Comparison of ENCODE assay signal across 15 cellular contexts in the genomic region with DNA sequence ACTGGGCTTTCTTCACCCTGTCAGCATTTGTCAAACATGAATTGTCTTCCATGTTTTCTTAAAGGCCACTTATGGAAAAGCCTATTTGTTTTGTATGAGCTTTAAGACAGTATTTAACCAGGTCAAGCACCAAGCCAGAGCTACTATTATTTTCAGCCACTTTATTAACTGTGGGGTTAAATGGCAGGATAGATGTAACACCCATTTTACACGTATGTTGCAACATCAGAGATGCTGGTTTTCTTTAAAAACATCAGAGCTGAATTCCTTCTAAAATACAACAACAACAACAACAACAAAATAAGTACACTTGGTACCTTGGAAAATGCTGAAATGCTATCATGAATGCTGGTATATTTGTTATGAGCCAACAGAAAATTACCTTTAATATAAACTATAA.
"Had no signal": no experiment of that assay in that cellular context is flagged by ENCODE, and none has a peak within 500 bp of the region (broad histone marks: within the 10 kb centered on the region; RNA-seq: fewer than 3 reads in every experiment).

No MANE protein-coding gene starts in this region.

- H3K9me3 ChIP-seq: body of pancreas, gastroesophageal sphincter, right lobe of liver, suprapubic skin had no signal

- H3K4me3 ChIP-seq: body of pancreas, gastroesophageal sphincter, right lobe of liver, suprapubic skin had no signal

- H3K27ac ChIP-seq: right lobe of liver, suprapubic skin had no signal

- H3K27ac Mint-ChIP-seq: activated naive CD4-positive, alpha-beta T cell treated with anti-CD3 and anti-CD28 coated beads, Interleukin-2, amount 50 U/mL, for 72 hours; endodermal cell; stimulated activated naive CD8-positive, alpha-beta T cell treated with anti-CD3 and anti-CD28 coated beads, Interleukin-15, Interleukin-2, amounts not matched to agents 100 ng/mL and 50 ng/mL, for 24 hours; type B pancreatic cell had no signal

- DNase-seq: activated CD4-positive, alpha-beta T cell treated with anti-CD3 and anti-CD28 coated beads, Interleukin-2, amount 50 U/mL, for 1 hour; activated T-cell treated with anti-CD3 and anti-CD28 coated beads, Interleukin-2, amount 50 U/mL, for 1 hour; amygdala; body of pancreas; endodermal cell; mammary epithelial cell; nucleus accumbens; posterior cingulate gyrus; right lobe of liver had no signal

- H3K9me3 Mint-ChIP-seq: activated naive CD4-positive, alpha-beta T cell treated with anti-CD3 and anti-CD28 coated beads, Interleukin-2, amount 50 U/mL, for 72 hours; endodermal cell; stimulated activated naive CD8-positive, alpha-beta T cell treated with anti-CD3 and anti-CD28 coated beads, Interleukin-15, Interleukin-2, amounts not matched to agents 100 ng/mL and 50 ng/mL, for 24 hours; type B pancreatic cell had no signal

- H3K27me3 ChIP-seq: body of pancreas, gastroesophageal sphincter, right lobe of liver, suprapubic skin had no signal

- H3K4me3 Mint-ChIP-seq: endodermal cell; stimulated activated naive CD8-positive, alpha-beta T cell treated with anti-CD3 and anti-CD28 coated beads, Interleukin-15, Interleukin-2, amounts not matched to agents 100 ng/mL and 50 ng/mL, for 24 hours; type B pancreatic cell had no signal

- H3K27me3 Mint-ChIP-seq: stimulated activated naive CD8-positive, alpha-beta T cell treated with anti-CD3 and anti-CD28 coated beads, Interleukin-15, Interleukin-2, amounts not matched to agents 100 ng/mL and 50 ng/mL, for 24 hours; type B pancreatic cell had no signal

- FAIRE-seq: keratinocyte had no signal
